ENCODE assay signal across 25 cellular contexts in the genomic region with DNA sequence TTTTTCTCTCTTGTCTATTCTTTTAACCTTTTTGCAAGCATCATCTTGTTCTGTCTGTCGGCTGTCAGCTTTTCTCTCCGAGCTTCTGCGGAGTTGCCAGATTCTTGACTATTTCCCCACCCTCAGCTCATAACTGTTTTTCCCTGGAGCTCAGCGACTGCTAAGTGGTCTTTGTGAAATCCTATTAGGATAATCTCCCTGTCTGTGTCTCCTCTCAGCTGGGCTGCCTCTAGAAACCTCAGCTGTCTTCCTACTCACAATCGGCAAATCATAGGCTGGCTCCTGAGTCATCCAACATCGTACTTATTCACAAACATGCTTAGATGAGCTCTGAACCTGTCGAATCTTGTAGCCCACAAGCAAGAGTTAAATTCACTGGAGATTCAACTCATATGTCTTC.
A peak's percentile ranks its signal among the peaks of the same experiment; 100 is the strongest.
DNase-seq lines count a peak whose midpoint lies in the region; ATAC-seq, FAIRE-seq and TF ChIP-seq lines count a peak whose summit lies in the region.
"Had no signal": no experiment of that assay in that cellular context is flagged by ENCODE, and none has a peak within 500 bp of the region (broad histone marks: within the 10 kb centered on the region; RNA-seq: fewer than 3 reads in every experiment).

No MANE protein-coding gene starts in this region.

- H3K27me3 ChIP-seq in Karpas-422 (ENCODE audit: low read length) = no peaks in the 10 kb centered on the region
- H3K27me3 ChIP-seq in WERI-Rb-1 (ENCODE audit: insufficient read depth, low read depth, severe bottlenecking) = no peaks in the 10 kb centered on the region
- H3K27me3 ChIP-seq: BLaER1 treated with 17β-estradiol and CSF1 and Interleukin-3, amounts not matched to agents 10 nM and 100 nM had no signal

- H3K36me3 ChIP-seq in Karpas-422 (ENCODE audit: insufficient read depth, low read length) (0 out of 2 replicates have a peak, but pooled peaks cover 5% of the 10 kb centered on the region), WERI-Rb-1 (no peaks in the 10 kb centered on the region)
- H3K36me3 ChIP-seq: BLaER1 treated with 17β-estradiol and CSF1 and Interleukin-3, amounts not matched to agents 10 nM and 100 nM had no signal

- no peak for ATAC-seq in HG02938 (IDR thresholded peaks at IDR 0.05; ENCODE audit: unreplicated experiment)
- ATAC-seq: GM12878, Panc1 had no signal

- peaks cover 61% of the 10 kb centered on the region for H3K4me1 ChIP-seq in Karpas-422 (ENCODE audit: low read length)
- H3K4me1 ChIP-seq: BLaER1 treated with 17β-estradiol and CSF1 and Interleukin-3, amounts not matched to agents 10 nM and 100 nM had no signal

- TF ChIP-seq POLR2A in GM12892 (IDR thresholded peaks at IDR 0.05; ENCODE audit: low read depth, low read length) = no peak

- H3K4me3 ChIP-seq in Karpas-422 (ENCODE audit: low read length) = no peak overlapping the region
- H3K4me3 ChIP-seq in WERI-Rb-1 (ENCODE audit: low read depth, low read length) = no peak overlapping the region; the same call in 1 of the 2 replicates
- H3K4me3 ChIP-seq: BLaER1 treated with 17β-estradiol and CSF1 and Interleukin-3, amounts not matched to agents 10 nM and 100 nM; GM12878 had no signal

- H3K27ac ChIP-seq in Karpas-422 (ENCODE audit: low read length) = peak overlapping the region; percentile 71
- H3K27ac ChIP-seq in WERI-Rb-1 = no peak overlapping the region
- H3K27ac ChIP-seq: BLaER1 treated with 17β-estradiol and CSF1 and Interleukin-3, amounts not matched to agents 10 nM and 100 nM; HL-60; RWPE1 had no signal

- TF ChIP-seq CTCF in WERI-Rb-1 (IDR thresholded peaks at IDR 0.05; ENCODE audit: low read depth, low read length) = no peak

- H3K9me3 ChIP-seq in Karpas-422 (ENCODE audit: low read length) (no peaks in the 10 kb centered on the region), WERI-Rb-1 (ENCODE audit: severe bottlenecking) (no peaks in the 10 kb centered on the region)
- H3K9me3 ChIP-seq: BLaER1 treated with 17β-estradiol and CSF1 and Interleukin-3, amounts not matched to agents 10 nM and 100 nM had no signal

- H3K9me2 ChIP-seq in Karpas-422 (replicated peaks; ENCODE audit: insufficient read depth, low read length) = no peaks in the 10 kb centered on the region

- FAIRE-seq in GM12892 (lab: Jason Lieb, UNC) = no peak
- FAIRE-seq: A204.1, G401.6, GM12878 had no signal

- H4K20me1 ChIP-seq in Karpas-422 (ENCODE audit: insufficient read depth, low read depth, low read length) = no peaks in the 10 kb centered on the region
- H4K20me1 ChIP-seq: BLaER1 treated with 17β-estradiol and CSF1 and Interleukin-3, amounts not matched to agents 10 nM and 100 nM had no signal

- no peak overlapping the region for H2AFZ ChIP-seq in Karpas-422 (ENCODE audit: low read length)

- intact Hi-C loops in head of caudate nucleus (cut with DNase I) = no loop called here

- H3K4me2 ChIP-seq in Karpas-422 (ENCODE audit: low read depth, low read length, poor library complexity, severe bottlenecking) = no peak overlapping the region
- H3K4me2 ChIP-seq: BLaER1 treated with 17β-estradiol and CSF1 and Interleukin-3, amounts not matched to agents 10 nM and 100 nM had no signal

- DNase-seq in Karpas-422 (no peak), WERI-Rb-1 (peak; percentile 77), head of caudate nucleus (peak in 28 of 42 donors; percentile 4 to 75 (median 37)), putamen (ENCODE audit: low spot score) (peak; percentile 34), GM12892 (ENCODE audit: insufficient read length) (no peak), GDM1 (lab: John Stamatoyannopoulos, UW) (no peak)
- DNase-seq in activated CD4-positive, alpha-beta T cell treated with anti-CD3 and anti-CD28 coated beads for 4 hours = no peak
- DNase-seq: CD4-positive, alpha-beta T cell; GOT3; HCEC 1CT; Kasumi-1; MV-4-11; NCI-H1105; NCI-H1436 treated with DMSO at 0.1 percent for 48 hours; NCI-H187 treated with DMSO at 0.1 percent for 48 hours; NCI-H526; SHP77 had no signal

- no peak overlapping the region for H3K9ac ChIP-seq in Karpas-422 (ENCODE audit: low read length)
- H3K9ac ChIP-seq: BLaER1 treated with 17β-estradiol and CSF1 and Interleukin-3, amounts not matched to agents 10 nM and 100 nM had no signal

- no peaks in the 10 kb centered on the region for H3K79me2 ChIP-seq in Karpas-422 (ENCODE audit: low read length)

Comparison
In these comparisons a context has a peak if more than half of its experiments do, and no peak if none do; other contexts are left out.
1. DNase-seq: peak in WERI-Rb-1 (single experiment), head of caudate nucleus (28 of 42) and putamen (single experiment); none in Karpas-422 (single experiment), activated CD4-positive, alpha-beta T cell treated with anti-CD3 and anti-CD28 coated beads for 4 hours (0 of 2), GM12892 (single experiment) and GDM1 (single experiment).